ENCODE assay signal across 20 cellular contexts in genomic region chr11:35971841-35972422, GRCh38. TPM values are rescaled to one million over a fixed set of nuclear protein-coding genes. Genes with fewer than 3 reads are reported as not detected.
DNase-seq lines count a peak whose midpoint lies in the region; ATAC-seq, FAIRE-seq and TF ChIP-seq lines count a peak whose summit lies in the region.
"Had no signal": no experiment of that assay in that cellular context is flagged by ENCODE, and none has a peak within 500 bp of the region (broad histone marks: within the 10 kb centered on the region; RNA-seq: fewer than 3 reads in every experiment).

No MANE protein-coding gene starts in this region.

- no peak for ATAC-seq in effector memory CD8-positive, alpha-beta T cell (replicated peaks)
- no peak for ATAC-seq in Right ventricle myocardium superior (ENCODE audit: poor library complexity)
- ATAC-seq: HepG2 had no signal

- peaks cover 3 to 6% of the 10 kb centered on the region in 2 experiments; a peak in 2 of 4 replicates for H3K4me1 Mint-ChIP-seq in H9
- H3K4me1 Mint-ChIP-seq in effector memory CD8-positive, alpha-beta T cell (ENCODE audit: low read depth in 2 of 2): no peaks in the 10 kb centered on the region

- TF ChIP-seq CTCF in H9 (conservative IDR thresholded peaks at IDR 0.05): no peak

- no peaks in the 10 kb centered on the region for H3K27me3 Mint-ChIP-seq in H9 (ENCODE audit: low read depth)
- H3K27me3 Mint-ChIP-seq in effector memory CD8-positive, alpha-beta T cell: peaks cover 30% of the 10 kb centered on the region in 2 donors

- no peak overlapping the region for H2AFZ ChIP-seq in H9 (ENCODE audit: low read length)

- H3T11ph ChIP-seq in H9 (ENCODE audit: low read length): no peak overlapping the region

- no peak overlapping the region for H2AK5ac ChIP-seq in H9 (ENCODE audit: insufficient read length, low read length)

- no peak overlapping the region for H4K8ac ChIP-seq in H9 (replicated peaks; ENCODE audit: insufficient read length, low read depth, low read length)

- peaks cover 10% of the 10 kb centered on the region for H3K9me3 ChIP-seq in H9 (ENCODE audit: control insufficient read depth, low read depth, low read length)

- no peak overlapping the region for H3K18ac ChIP-seq in H9 (ENCODE audit: insufficient read length, low read depth, low read length)

- H2BK120ac ChIP-seq in H9 (ENCODE audit: low read depth, low read length, poor library complexity, severe bottlenecking): no peak overlapping the region

- no peaks in the 10 kb centered on the region for H4K20me1 ChIP-seq in H9 (ENCODE audit: control insufficient read depth, insufficient read depth, insufficient read length)

- intact Hi-C loops in Right ventricle myocardium superior (cut with DNase I): no loop called here

- peak overlapping the region; percentile 32 for H3K23ac ChIP-seq in H9 (ENCODE audit: insufficient read length, low read depth, low read length)

- no peak for TF ChIP-seq POLR2A in GM12891 (IDR thresholded peaks at IDR 0.05; ENCODE audit: low read depth, low read length)

- H3K4me3 Mint-ChIP-seq in H9: no peak overlapping the region
- H3K4me3 Mint-ChIP-seq in effector memory CD8-positive, alpha-beta T cell: no peak overlapping the region
- H3K4me3 Mint-ChIP-seq: CD4-positive, alpha-beta T cell; HFFc6 had no signal

- DNase-seq in G401 (ENCODE audit: low spot score) (peak; percentile 63), H9 (no peak), LHCN-M2 (ENCODE audit: low read depth) (peak; percentile 69), myocyte (ENCODE audit: low read depth) (peak; percentile 78), GM12891 (ENCODE audit: insufficient read length, low spot score) (no peak), Right ventricle myocardium superior (no peak)
- no peak for DNase-seq in effector memory CD8-positive, alpha-beta T cell
- DNase-seq in activated naive CD4-positive, alpha-beta T cell treated with Interleukin-2 at 50 U/mL for 16 hours: no peak
- DNase-seq: ACHN; Calu3; CD4-positive, alpha-beta T cell; DMS79; HCEC 1CT; HFFc6 had no signal

- in situ Hi-C loops in G401 (cut with HindIII; ENCODE audit: low sequenced_read_pairs): no loop called here

- no peak overlapping the region; the same call in 1 of the 2 replicates for H2BK15ac ChIP-seq in H9 (ENCODE audit: low read depth, low read length)

- H3K4me1 ChIP-seq in H9 (ENCODE audit: insufficient read depth, low read length): no peaks in the 10 kb centered on the region

- H4K5ac ChIP-seq in H9 (ENCODE audit: insufficient read length, low read depth, low read length): no peak overlapping the region

- H3K79me2 ChIP-seq in H9 (ENCODE audit: insufficient read depth, low read length): peaks cover 15% of the 10 kb centered on the region; the same call in 1 of the 2 replicates

- H3K27ac Mint-ChIP-seq in H9: no peak overlapping the region
- H3K27ac Mint-ChIP-seq in effector memory CD8-positive, alpha-beta T cell: no peak overlapping the region
- H3K27ac Mint-ChIP-seq: CD4-positive, alpha-beta T cell; HFFc6 had no signal

- H3K56ac ChIP-seq in H9 (ENCODE audit: insufficient read length, low read depth, low read length): no peak overlapping the region

- no peak overlapping the region for H3K4ac ChIP-seq in H9 (ENCODE audit: low read depth, low read length)

- WGBS in H9 (ENCODE audit: extremely low coverage, insufficient read length, low lambda C conversion rate): no CpG with 5 or more reads among the region's 5 CpGs

- H3K23me2 ChIP-seq in H9 (ENCODE audit: insufficient read length, low read depth, low read length, poor library complexity, severe bottlenecking): no peaks in the 10 kb centered on the region

- peaks cover 17 to 33% of the 10 kb centered on the region in 2 experiments for H3K9me3 Mint-ChIP-seq in H9
- H3K9me3 Mint-ChIP-seq in effector memory CD8-positive, alpha-beta T cell: peaks cover 0 to 12% of the 10 kb centered on the region in 2 donors

- H3K79me1 ChIP-seq in H9 (ENCODE audit: insufficient read depth, low read depth, low read length, poor library complexity, severe bottlenecking): peaks cover 25% of the 10 kb centered on the region

- no peak overlapping the region for H3K9ac ChIP-seq in H9 (ENCODE audit: extremely low read depth, insufficient read length, low read length)
- H3K9ac ChIP-seq: BLaER1 treated with 17β-estradiol and CSF1 and Interleukin-3, amounts not matched to agents 10 nM and 100 nM had no signal

- no peak overlapping the region for H2BK20ac ChIP-seq in H9 (ENCODE audit: low read depth, low read length, poor library complexity, severe bottlenecking)

- H3K27ac ChIP-seq in H9 (ENCODE audit: insufficient read length, low read depth, low read length): no peak overlapping the region
- H3K27ac ChIP-seq: BLaER1 treated with 17β-estradiol and CSF1 and Interleukin-3, amounts not matched to agents 10 nM and 100 nM had no signal

- no peak overlapping the region for H2BK12ac ChIP-seq in H9 (ENCODE audit: insufficient read length, low read depth, low read length)

- no peak overlapping the region for H3K14ac ChIP-seq in H9 (ENCODE audit: insufficient read depth, low read length)

- no peaks in the 10 kb centered on the region for H3K27me3 ChIP-seq in H9 (ENCODE audit: insufficient read depth, low read length)
- H3K27me3 ChIP-seq: BLaER1 treated with 17β-estradiol and CSF1 and Interleukin-3, amounts not matched to agents 10 nM and 100 nM had no signal

- H3K36me3 Mint-ChIP-seq in H9 (ENCODE audit: insufficient read depth in 1 of 3, low read depth in 3 of 3): peaks cover 22 to 45% (median 42%) of the 10 kb centered on the region in 3 experiments
- peaks cover 2% of the 10 kb centered on the region for H3K36me3 Mint-ChIP-seq in effector memory CD8-positive, alpha-beta T cell (ENCODE audit: insufficient read depth)

- no peak overlapping the region for H2BK5ac ChIP-seq in H9 (ENCODE audit: insufficient read length, low read length)

- no peak overlapping the region for H4K91ac ChIP-seq in H9 (ENCODE audit: insufficient read length, low read depth, low read length)

- H3K4me2 ChIP-seq in H9 (ENCODE audit: insufficient read depth, insufficient read length, low read length): no peak overlapping the region

- FAIRE-seq in GM12891 (lab: Jason Lieb, UNC): no peak
- FAIRE-seq: G401.6, GM19239, H1, HepG2, HTR-8/SVneo had no signal

TF ChIP-seq in GM12891, 5 proteins besides CTCF, POLR2A, EP300 and RAD21:
- TF ChIP-seq POU2F2 (IDR thresholded peaks at IDR 0.05; ENCODE audit: low read depth, low read length): no peak
- no peak for TF ChIP-seq SPI1 (IDR thresholded peaks at IDR 0.05; ENCODE audit: low read depth, low read length)
- no peak for TF ChIP-seq PAX5 (IDR thresholded peaks at IDR 0.05; ENCODE audit: insufficient read depth, low read length, severe bottlenecking)
- TF ChIP-seq POLR2AphosphoS5 (IDR thresholded peaks at IDR 0.05; ENCODE audit: low read depth, low read length): no peak
- TF ChIP-seq TAF1 (IDR thresholded peaks at IDR 0.05; ENCODE audit: low read depth, low read length): no peak

RNA-seq across cellular contexts. Expression of gene LDLRAD3, which starts 28.1 kb away (rescaled TPM):
- total RNA-seq in G401 (2014; rRNA removed; shearing (Covaris generic)): 4.5 and 13.0 TPM in 2 replicates
- total RNA-seq in H9 (2021) (11.5 and 12.1 TPM in 2 replicates), LHCN-M2 (2014; rRNA removed) (30.8 and 44.3 TPM in 2 replicates), myocyte (24.2 and 32.5 TPM in 2 replicates), Right ventricle myocardium superior (1.2 TPM)
- 9.1 TPM for polyA plus RNA-seq in LHCN-M2 (2012)
- 15.2 TPM for polyA plus RNA-seq in myocyte (2012)
- polyA plus RNA-seq in GM12891 (2012; ENCODE audit: low read depth, missing spikeins): 1.2 TPM

Comparison
In these comparisons a context has a peak if more than half of its experiments do, and no peak if none do; other contexts are left out.
1. DNase-seq: peak in G401 (single experiment), LHCN-M2 (single experiment) and myocyte (single experiment); none in H9 (single experiment), GM12891 (single experiment), effector memory CD8-positive, alpha-beta T cell (0 of 3), activated naive CD4-positive, alpha-beta T cell treated with Interleukin-2 at 50 U/mL for 16 hours (single experiment) and Right ventricle myocardium superior (single experiment).